17 cellular contexts compared by ENCODE assay signal in the genomic region with DNA sequence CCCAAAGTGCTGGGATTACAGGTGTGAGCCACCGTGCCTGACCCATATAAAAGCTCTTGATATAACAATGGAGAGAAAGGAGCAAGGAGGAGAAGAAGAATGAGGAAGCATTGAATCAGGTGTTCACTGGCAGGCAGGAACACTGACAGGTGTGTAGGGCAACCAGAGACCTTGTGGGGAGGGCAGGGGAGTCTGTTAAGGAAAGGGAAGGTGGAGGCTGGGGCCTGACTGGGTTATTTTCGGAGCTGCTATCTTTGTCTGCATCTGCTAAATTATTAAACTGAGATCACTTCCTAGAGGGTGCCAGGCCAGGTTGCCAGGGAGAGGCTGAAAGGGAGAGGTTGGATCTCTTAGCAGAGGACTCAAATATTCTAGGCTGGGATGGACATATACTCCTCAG. TPM values are rescaled to one million over a fixed set of nuclear protein-coding genes. Genes with fewer than 3 reads are reported as not detected.
A peak's percentile ranks its signal among the peaks of the same experiment; 100 is the strongest.
DNase-seq lines count a peak whose midpoint lies in the region; ATAC-seq and TF ChIP-seq lines count a peak whose summit lies in the region.
"Had no signal": no experiment of that assay in that cellular context is flagged by ENCODE, and none has a peak within 500 bp of the region (broad histone marks: within the 10 kb centered on the region; RNA-seq: fewer than 3 reads in every experiment).

No MANE protein-coding gene starts in this region.

- H3K27ac ChIP-seq in VCaP = peak overlapping the region; percentile 9; the same call in 1 of the 2 replicates
- H3K27ac ChIP-seq in stomach = peak overlapping the region; percentile 8 to 77 (median 58)
- H3K27ac ChIP-seq in ovary = no peak overlapping the region
- H3K27ac ChIP-seq: PC-9, SJSA1 had no signal

- H3K9me3 ChIP-seq in stomach (no peaks in the 10 kb centered on the region), ovary (no peaks in the 10 kb centered on the region)
- H3K9me3 ChIP-seq: HAP-1, SJSA1 had no signal

- DNase-seq in DMS53 (lab: John Stamatoyannopoulos, UW) (peak; percentile 67), left colon (no peak), stomach (peak; percentile 64), ovary (no peak), pons (ENCODE audit: low spot score) (no peak)
- DNase-seq: DMS79 treated with DMSO at 0.1 percent for 48 hours, KG1, NCI-H1436 treated with DMSO at 0.1 percent for 48 hours, NCI-H2081, NCI-H510A treated with DMSO at 0.1 percent for 48 hours, NCI-H82 had no signal

- H3K36me3 ChIP-seq in stomach (no peaks in the 10 kb centered on the region), ovary (no peaks in the 10 kb centered on the region)
- H3K36me3 ChIP-seq: HAP-1, SJSA1 had no signal

- 19 to 40% (median 32%) methylated on average over 2 of the region's 2 CpGs for WGBS in stomach, 5 donors
- WGBS in ovary, 3 donors = 62 to 74% (median 72%) methylated on average over 2 of the region's 2 CpGs

- H3K4me1 ChIP-seq in stomach (peaks cover 10 to 21% (median 19%) of the 10 kb centered on the region in 4 donors), ovary (ENCODE audit: insufficient read depth) (no peaks in the 10 kb centered on the region)
- H3K4me1 ChIP-seq: HAP-1 had no signal

- TF ChIP-seq EP300 in stomach (IDR thresholded peaks at IDR 0.05) (no peak), ovary (IDR thresholded peaks at IDR 0.05) (no peak)

- no peak for TF ChIP-seq CTCF in VCaP (conservative IDR thresholded peaks at IDR 0.05)
- no peak for TF ChIP-seq CTCF in stomach (IDR thresholded peaks at IDR 0.05)
- TF ChIP-seq CTCF in ovary (IDR thresholded peaks at IDR 0.05) = no peak

- ATAC-seq in left colon = peak; percentile 48
- ATAC-seq in HG03378 (IDR thresholded peaks at IDR 0.05; ENCODE audit: unreplicated experiment) = no peak

- TF ChIP-seq POLR2A in stomach (IDR thresholded peaks at IDR 0.05) (no peak), ovary (IDR thresholded peaks at IDR 0.05) (no peak)

- intact Hi-C loops in left colon (cut with DNase I, micrococcal nuclease) = no loop called here
- intact Hi-C loops in stomach (cut with DNase I; ENCODE audit: low total_unique reads) = no loop called here
- intact Hi-C loops in ovary (cut with DNase I) = no loop called here

- no peak overlapping the region for H3K4me3 ChIP-seq in stomach
- H3K4me3 ChIP-seq in ovary = no peak overlapping the region
- H3K4me3 ChIP-seq: HAP-1, PC-9, SJSA1 had no signal

- H3K27me3 ChIP-seq in stomach (peaks cover 0 to 30% (median 0%) of the 10 kb centered on the region in 3 donors), ovary (no peaks in the 10 kb centered on the region)

RNA-seq across cellular contexts. Expression of gene TRNP1, which starts 6.8 kb away (rescaled TPM):
- 1 to 10 TPM; 1.3 to 3.0 TPM for total RNA-seq in left colon
- total RNA-seq in stomach = 100 to 1,000 TPM in 1 of 5 donors, 10 to 100 TPM in 3, 1 to 10 TPM in 1; 1.7 to 188 (median 40.0) TPM
- 100 to 1,000 TPM; 121 to 216 (median 183) TPM for polyA plus RNA-seq in stomach
- total RNA-seq in ovary = 10 to 100 TPM in 1 of 7 donors, 1 to 10 TPM in 3, under 1 TPM in 3; 0.25 to 23.8 (median 2.9) TPM
- 10 to 100 TPM in 1 of 2 donors, 1 to 10 TPM in 1; 4.2 to 18.0 TPM for polyA plus RNA-seq in ovary

RNA-seq across cellular contexts. Expression of gene TENT5B, which starts 26.0 kb away (rescaled TPM):
- total RNA-seq in left colon (1 to 10 TPM; 1.7 to 4.4 TPM), stomach (10 to 100 TPM in 2 of 5 donors, 1 to 10 TPM in 3; 1.8 to 33.0 (median 5.5) TPM), ovary (1 to 10 TPM in 6 of 7 donors, under 1 TPM in 1; 0.33 to 7.4 (median 2.3) TPM)
- polyA plus RNA-seq in stomach (10 to 100 TPM in 1 of 3 donors, 1 to 10 TPM in 2; 1.7 to 27.5 (median 3.9) TPM), ovary (1 to 10 TPM; 2.9 to 5.3 TPM)

RNA-seq across cellular contexts. Expression of gene KDF1, which starts 26.4 kb away (rescaled TPM):
- total RNA-seq in left colon = 10 to 100 TPM; 24.7 to 25.6 TPM
- 10 to 100 TPM in 2 of 5 donors, 1 to 10 TPM in 3; 2.9 to 21.6 (median 7.1) TPM for total RNA-seq in stomach
- polyA plus RNA-seq in stomach = 10 to 100 TPM; 13.6 to 15.3 (median 14.5) TPM
- 10 to 100 TPM in 1 of 7 donors, 1 to 10 TPM in 1, under 1 TPM in 2, not detected in 3; 0.59 to 11.0 (median 0.84) TPM for total RNA-seq in ovary
- under 1 TPM in 1 of 2 donors, not detected in 1; 0.08 TPM for polyA plus RNA-seq in ovary
- total RNA-seq: G401, SJSA1 had no signal

Comparison
In these comparisons a context has a peak if more than half of its experiments do, and no peak if none do; other contexts are left out.
1. DNase-seq: peak in DMS53 (single experiment) and stomach (single experiment); none in left colon (0 of 2), ovary (0 of 5) and pons (single experiment).
2. H3K27ac ChIP-seq: peak in VCaP (single experiment) and stomach (5 of 5); none in ovary (0 of 2).